In genomic region chr2:128474962-128475361, GRCh38 we compare ENCODE assay signal across 20 cellular contexts.
"Had no signal": no experiment of that assay in that cellular context is flagged by ENCODE, and none has a peak within 500 bp of the region (broad histone marks: within the 10 kb centered on the region; RNA-seq: fewer than 3 reads in every experiment).

No MANE protein-coding gene starts in this region.

- H3K27ac ChIP-seq: epithelial cell of prostate, testis, upper lobe of right lung had no signal

- H3K4me1 Mint-ChIP-seq: activated T-helper 17 cell treated with anti-CD3 and anti-CD28 coated beads, Interleukin-2, amount 50 U/mL, for 72 hours had no signal

- H3K9me3 ChIP-seq: testis had no signal

- ATAC-seq: activated T-helper 17 cell treated with anti-CD3 and anti-CD28 coated beads, Interleukin-2, amount 50 U/mL, for 72 hours; effector memory CD8-positive, alpha-beta T cell; gastroesophageal sphincter; left colon; upper lobe of right lung had no signal

- H3K27ac Mint-ChIP-seq: activated CD4-positive, alpha-beta T cell treated with anti-CD3 and anti-CD28 coated beads, Interleukin-2, amount 10 ng/mL, durations not matched to agents 7 days and 5 days; activated T-helper 17 cell treated with anti-CD3 and anti-CD28 coated beads, Interleukin-2, amount 50 U/mL, for 72 hours; effector memory CD8-positive, alpha-beta T cell; progenitor cell of endocrine pancreas had no signal

- H3K9me3 Mint-ChIP-seq: effector memory CD8-positive, alpha-beta T cell had no signal

- H3K27me3 ChIP-seq: testis, upper lobe of right lung had no signal

- DNase-seq: activated CD4-positive, alpha-beta T cell treated with anti-CD3 and anti-CD28 coated beads, Interleukin-2, amount 10 ng/mL, durations not matched to agents 7 days and 5 days; activated CD4-positive, CD25-positive, alpha-beta regulatory T cell; activated naive CD4-positive, alpha-beta T cell treated with Interleukin-2 at 50 U/mL for 16 hours; aorta; cerebellar nuclear complex; effector memory CD8-positive, alpha-beta T cell; left colon; naive B cell; nucleus accumbens; right cardiac atrium; stomach had no signal

- H3K36me3 ChIP-seq: gastroesophageal sphincter, stomach, upper lobe of right lung had no signal

- H3K4me3 Mint-ChIP-seq: activated CD4-positive, alpha-beta T cell treated with anti-CD3 and anti-CD28 coated beads, Interleukin-2, amount 10 ng/mL, durations not matched to agents 7 days and 5 days; activated T-helper 17 cell treated with anti-CD3 and anti-CD28 coated beads, Interleukin-2, amount 50 U/mL, for 72 hours; dendritic cell treated with granulocyte-macrophage colony-stimulating factor and Interleukin-4, amounts not matched to agents 40 ng/mL and 50 ng/mL, for 4 days; effector memory CD8-positive, alpha-beta T cell had no signal

- H3K36me3 Mint-ChIP-seq: naive B cell had no signal

- H3K4me3 ChIP-seq: gastroesophageal sphincter, lung, skin epidermis, stomach, testis, upper lobe of right lung had no signal
